16 cellular contexts compared by ENCODE assay signal in the genomic region with DNA sequence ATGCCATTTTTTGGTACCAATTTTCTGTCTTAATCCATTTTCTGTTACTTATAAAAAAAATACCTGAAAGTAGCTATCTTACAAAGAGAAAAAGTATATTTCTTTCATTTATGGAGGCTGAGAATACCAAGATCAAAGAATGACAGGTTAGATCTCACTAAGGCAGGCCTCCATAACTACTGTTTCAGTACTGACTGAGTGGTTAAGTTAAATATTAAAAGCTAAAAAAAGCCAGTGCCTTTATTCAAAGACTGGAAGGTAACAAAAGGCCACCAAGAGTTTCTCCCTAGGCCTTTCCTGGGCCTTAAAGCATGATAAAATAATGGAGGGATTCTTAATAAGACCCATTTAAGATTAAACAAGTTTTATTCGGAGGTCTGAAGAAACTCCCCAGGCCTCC.
A peak's percentile ranks its signal among the peaks of the same experiment; 100 is the strongest.
DNase-seq lines count a peak whose midpoint lies in the region; ATAC-seq and TF ChIP-seq lines count a peak whose summit lies in the region.
"Had no signal": no experiment of that assay in that cellular context is flagged by ENCODE, and none has a peak within 500 bp of the region (broad histone marks: within the 10 kb centered on the region; RNA-seq: fewer than 3 reads in every experiment).

No MANE protein-coding gene starts in this region.

- WGBS in endodermal cell (ENCODE audit: insufficient coverage in 1 of 2, insufficient read length in 1 of 2), 2 experiments = 17% methylated on average over 1 of the region's 1 CpG; no CpG with 5 or more reads in 1 of the 2 experiments

- no peak for DNase-seq in endodermal cell
- no peak for DNase-seq in activated naive CD4-positive, alpha-beta T cell treated with anti-CD3 and anti-CD28 coated beads, Interleukin-2, amount 50 U/mL, for 72 hours (ENCODE audit: low spot score in 2 of 2)
- DNase-seq in middle frontal gyrus (ENCODE audit: extremely low spot score, low spot score) = no peak
- no peak for DNase-seq in erythroblast (lab: John Stamatoyannopoulos, UW)
- DNase-seq in GM10248 (ENCODE audit: extremely low spot score) = no peak
- DNase-seq: activated CD4-positive, CD25-positive, alpha-beta regulatory T cell treated with anti-CD3 and anti-CD28 coated beads, Interleukin-2, amount 50 U/mL, for 72 hours; activated naive CD4-positive, alpha-beta T cell; dermis blood vessel endothelial cell; spleen; stimulated activated naive CD4-positive, alpha-beta T cell treated with Interleukin-2 at 50 U/mL for 16 hours; upper lobe of right lung had no signal

- POLR2A ChIA-PET in GM10248 (lab: Yijun Ruan, JAX) = no interaction called here

- no peaks in the 10 kb centered on the region for H3K27me3 ChIP-seq in endodermal cell (ENCODE audit: control insufficient read depth, insufficient read depth, low read length, poor library complexity, severe bottlenecking)
- H3K27me3 ChIP-seq: spleen, upper lobe of right lung had no signal

- peaks cover 3% of the 10 kb centered on the region for H3K9me3 Mint-ChIP-seq in endodermal cell
- peaks cover 24 to 28% of the 10 kb centered on the region in 2 donors for H3K9me3 Mint-ChIP-seq in activated naive CD4-positive, alpha-beta T cell treated with anti-CD3 and anti-CD28 coated beads, Interleukin-2, amount 50 U/mL, for 72 hours

- ATAC-seq in GM18867 (IDR thresholded peaks at IDR 0.05; ENCODE audit: unreplicated experiment) (peak; percentile 52), GM21515 (IDR thresholded peaks at IDR 0.05; ENCODE audit: unreplicated experiment) (peak; percentile 52), HG03066 (IDR thresholded peaks at IDR 0.05; ENCODE audit: low read depth, unreplicated experiment) (peak; percentile 53)
- ATAC-seq in activated naive CD4-positive, alpha-beta T cell treated with anti-CD3 and anti-CD28 coated beads, Interleukin-2, amount 50 U/mL, for 72 hours = no peak
- ATAC-seq: esophagus mucosa, HepG2, upper lobe of right lung had no signal

- no peaks in the 10 kb centered on the region for H3K36me3 ChIP-seq in endodermal cell (ENCODE audit: control insufficient read depth, insufficient read depth, low read length)
- H3K36me3 ChIP-seq: spleen, upper lobe of right lung had no signal

- no peak for TF ChIP-seq POLR2A in erythroblast (IDR thresholded peaks at IDR 0.05; ENCODE audit: low read length)

- peak overlapping the region; percentile 66 for H3K27ac Mint-ChIP-seq in endodermal cell
- no peak overlapping the region for H3K27ac Mint-ChIP-seq in activated naive CD4-positive, alpha-beta T cell treated with anti-CD3 and anti-CD28 coated beads, Interleukin-2, amount 50 U/mL, for 72 hours

- no peak overlapping the region for H3K27ac ChIP-seq in endodermal cell (ENCODE audit: low read depth, low read length)
- H3K27ac ChIP-seq: spleen, upper lobe of right lung had no signal

- no peak for TF ChIP-seq CTCF in endodermal cell (conservative IDR thresholded peaks at IDR 0.05)
- no peak for TF ChIP-seq CTCF in GM10248 (IDR thresholded peaks at IDR 0.05; ENCODE audit: control extremely low read depth, extremely low read depth, low read depth, missing control alignments)

- H3K36me3 Mint-ChIP-seq in endodermal cell (ENCODE audit: low read depth) = peaks cover 43% of the 10 kb centered on the region
- H3K36me3 Mint-ChIP-seq in activated naive CD4-positive, alpha-beta T cell treated with anti-CD3 and anti-CD28 coated beads, Interleukin-2, amount 50 U/mL, for 72 hours = no peaks in the 10 kb centered on the region

- no peaks in the 10 kb centered on the region for H3K9me3 ChIP-seq in endodermal cell (ENCODE audit: control insufficient read depth, low read length)
- H3K9me3 ChIP-seq: spleen, upper lobe of right lung had no signal

- H3K4me3 ChIP-seq in endodermal cell (ENCODE audit: low read length) = peak overlapping the region; percentile 62
- H3K4me3 ChIP-seq: spleen, upper lobe of right lung had no signal

- H3K4me3 Mint-ChIP-seq in endodermal cell = peak overlapping the region; percentile 35

- CTCF ChIA-PET in GM10248 (lab: Yijun Ruan, JAX) = no interaction called here

- H3K4me1 ChIP-seq in endodermal cell (ENCODE audit: control insufficient read depth, insufficient read depth, low read length) = peaks cover 14% of the 10 kb centered on the region
- H3K4me1 ChIP-seq: spleen, upper lobe of right lung had no signal

- no peaks in the 10 kb centered on the region for H3K27me3 Mint-ChIP-seq in endodermal cell (ENCODE audit: insufficient read depth)

- H3K4me1 Mint-ChIP-seq in endodermal cell = peaks cover 35% of the 10 kb centered on the region

- H3K9ac ChIP-seq in endodermal cell (ENCODE audit: extremely low read depth, low read length, poor library complexity, severe bottlenecking) = no peak overlapping the region

Comparison
In these comparisons a context has a peak if more than half of its experiments do, and no peak if none do; other contexts are left out.
1. ATAC-seq: peak in GM18867 (single experiment), GM21515 (single experiment) and HG03066 (single experiment); none in activated naive CD4-positive, alpha-beta T cell treated with anti-CD3 and anti-CD28 coated beads, Interleukin-2, amount 50 U/mL, for 72 hours (0 of 2).